31 cellular contexts compared by ENCODE assay signal in genomic region chr5:131759704-131760103, GRCh38.
"Had no signal": no experiment of that assay in that cellular context is flagged by ENCODE, and none has a peak within 500 bp of the region (broad histone marks: within the 10 kb centered on the region; RNA-seq: fewer than 3 reads in every experiment).

No MANE protein-coding gene starts in this region.

- H3K27me3 ChIP-seq: MG63, SJCRH30 had no signal

- ATAC-seq: activated naive CD8-positive, alpha-beta T cell treated with anti-CD3 and anti-CD28 coated beads, Interleukin-2, amount 50 U/mL, for 24 hours; activated T-cell treated with anti-CD3 and anti-CD28 coated beads, Interleukin-2, amount 50 U/mL, for 4 hours; T-cell had no signal

- H3K27ac Mint-ChIP-seq: activated B cell treated with CpG ODN at 0.5 μM for 24 hours; activated CD4-positive, alpha-beta memory T cell treated with anti-CD3 and anti-CD28 coated beads for 36 hours; activated naive CD4-positive, alpha-beta T cell treated with anti-CD3 and anti-CD28 coated beads, Interleukin-2, amount 10 ng/mL, durations not matched to agents 7 days and 5 days; activated naive CD8-positive, alpha-beta T cell; activated naive CD8-positive, alpha-beta T cell treated with anti-CD3 and anti-CD28 coated beads, Interleukin-2, amount 50 U/mL, for 24 hours; activated T-helper 1 cell treated with anti-CD3 and anti-CD28 coated beads, Interleukin-12 subunit alpha, Interleukin-12 subunit beta, Interleukin-2, Interleukin-4 antibody, amounts not matched to agents 30 ng/mL and 10 ng/mL and 1 ng/mL, durations not matched to agents 14 hours and 24 hours and 36 hours; brain; T-cell had no signal

- H3K27ac ChIP-seq: SJCRH30, SK-N-MC, VCaP had no signal

- DNase-seq: activated B cell treated with CpG ODN at 0.5 μM for 24 hours; activated CD4-positive, alpha-beta memory T cell treated with anti-CD3 and anti-CD28 coated beads for 36 hours; activated CD4-positive, alpha-beta T cell treated with anti-CD3 and anti-CD28 coated beads for 4 hours; activated CD4-positive, alpha-beta T cell treated with anti-CD3 and anti-CD28 coated beads, Interleukin-2, amount 50 U/mL, for 1 hour; activated CD4-positive, CD25-positive, alpha-beta regulatory T cell treated with anti-CD3 and anti-CD28 coated beads, Interleukin-2, amount 50 U/mL, for 72 hours; activated CD8-positive, alpha-beta memory T cell treated with anti-CD3 and anti-CD28 coated beads, Interleukin-2, amount 50 U/mL, for 4 hours; activated naive CD4-positive, alpha-beta T cell treated with anti-CD3 and anti-CD28 coated beads, Interleukin-2, amount 10 ng/mL, durations not matched to agents 7 days and 5 days; activated naive CD8-positive, alpha-beta T cell treated with anti-CD3 and anti-CD28 coated beads, Interleukin-2, amount 50 U/mL, for 24 hours; activated T-cell treated with anti-CD3 and anti-CD28 coated beads for 4 hours; activated T-cell treated with anti-CD3 and anti-CD28 coated beads, Interleukin-2, amount 50 U/mL, for 4 hours; anterior cingulate cortex; Kasumi-1; MG63; MV-4-11; NCI-H1092; NCI-H1436 treated with DMSO at 0.1 percent for 48 hours; NCI-H1694 treated with DMSO at 0.1 percent for 48 hours; NCI-H2029; NCI-H510A; NCI-H526; NCI-H748 treated with DMSO at 0.1 percent for 48 hours; OCI-M1; SHP77; SJCRH30; T-cell; T-helper 9 cell had no signal

- H3K4me1 ChIP-seq: SJCRH30 had no signal

- H3K27me3 Mint-ChIP-seq: activated B cell treated with CpG ODN at 0.5 μM for 24 hours; activated CD4-positive, alpha-beta memory T cell treated with anti-CD3 and anti-CD28 coated beads for 36 hours; activated naive CD4-positive, alpha-beta T cell treated with anti-CD3 and anti-CD28 coated beads, Interleukin-2, amount 10 ng/mL, durations not matched to agents 7 days and 5 days; activated naive CD8-positive, alpha-beta T cell; activated naive CD8-positive, alpha-beta T cell treated with anti-CD3 and anti-CD28 coated beads, Interleukin-2, amount 50 U/mL, for 24 hours; T-cell had no signal

- H3K4me3 Mint-ChIP-seq: activated B cell treated with CpG ODN at 0.5 μM for 24 hours; activated CD4-positive, alpha-beta memory T cell treated with anti-CD3 and anti-CD28 coated beads for 36 hours; activated naive CD4-positive, alpha-beta T cell treated with anti-CD3 and anti-CD28 coated beads, Interleukin-2, amount 10 ng/mL, durations not matched to agents 7 days and 5 days; activated naive CD8-positive, alpha-beta T cell; activated naive CD8-positive, alpha-beta T cell treated with anti-CD3 and anti-CD28 coated beads, Interleukin-2, amount 50 U/mL, for 24 hours; activated T-cell treated with anti-CD3 and anti-CD28 coated beads, Interleukin-2, amount 50 U/mL, for 4 hours; activated T-helper 1 cell treated with anti-CD3 and anti-CD28 coated beads, Interleukin-12 subunit alpha, Interleukin-12 subunit beta, Interleukin-2, Interleukin-4 antibody, amounts not matched to agents 30 ng/mL and 10 ng/mL and 1 ng/mL, durations not matched to agents 14 hours and 24 hours and 36 hours; brain; T-cell had no signal

- H3K4me3 ChIP-seq: MG63, SJCRH30, SK-N-MC had no signal

- H3K9me3 ChIP-seq: SJCRH30 had no signal
